16 cellular contexts compared by ENCODE assay signal in the genomic region with DNA sequence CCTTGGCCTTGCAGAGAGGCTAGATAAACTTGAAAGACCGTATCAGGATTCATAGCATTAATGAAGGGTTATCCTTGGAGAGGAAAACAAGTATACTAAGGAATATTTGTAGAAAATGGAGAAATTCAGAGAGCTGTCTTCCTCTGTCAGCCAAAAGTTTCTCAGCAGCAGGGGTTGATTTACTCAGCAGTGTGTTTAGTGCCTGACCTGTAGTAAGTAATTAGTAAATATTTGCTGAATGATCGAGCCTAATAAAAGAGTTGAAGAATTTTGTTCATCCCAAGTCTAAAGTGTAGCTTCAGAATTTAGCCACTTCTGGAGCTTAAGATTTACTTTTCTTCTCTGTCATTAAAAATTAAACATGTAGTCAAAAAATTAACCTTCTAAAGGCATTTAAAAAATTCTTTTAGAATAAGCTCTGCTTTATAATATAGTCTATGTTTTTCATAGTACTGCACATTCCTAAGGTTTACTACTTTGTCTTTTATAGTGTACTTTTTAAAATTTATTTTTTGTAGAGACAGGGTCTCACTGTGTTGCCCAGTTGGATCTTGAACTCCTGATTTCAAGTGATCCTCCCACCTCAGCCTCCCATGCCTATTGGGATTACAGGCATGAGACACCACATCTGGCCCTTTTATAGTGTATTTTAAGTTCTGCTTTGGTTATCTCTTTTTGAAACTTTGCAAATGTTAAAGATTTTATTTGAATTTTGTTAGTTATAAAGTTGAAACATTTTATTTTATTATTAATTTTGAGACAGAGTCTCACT.
A peak's percentile ranks its signal among the peaks of the same experiment; 100 is the strongest.
DNase-seq lines count a peak whose midpoint lies in the region; ATAC-seq, FAIRE-seq and TF ChIP-seq lines count a peak whose summit lies in the region.
"Had no signal": no experiment of that assay in that cellular context is flagged by ENCODE, and none has a peak within 500 bp of the region (broad histone marks: within the 10 kb centered on the region; RNA-seq: fewer than 3 reads in every experiment).

No MANE protein-coding gene starts in this region.

- H3K27ac ChIP-seq in PC-3 (ENCODE audit: low read length), result no peak overlapping the region
- H3K27ac ChIP-seq in H1 (ENCODE audit: low read depth, low read length), result no peak overlapping the region
- H3K27ac ChIP-seq in HepG2 (ENCODE audit: extremely low read length, insufficient read depth, low read length), result no peak overlapping the region
- no peak overlapping the region for H3K27ac ChIP-seq in PC-9
- H3K27ac ChIP-seq: 22Rv1, BLaER1 had no signal

- H4K5ac ChIP-seq in H1 (ENCODE audit: insufficient read length, low read depth, low read length), result no peak overlapping the region

- intact Hi-C loops in PC-3 (cut with micrococcal nuclease) (no loop called here), HepG2 (cut with micrococcal nuclease; ENCODE audit: unreplicated experiment) (no loop called here), PC-9 (cut with micrococcal nuclease; ENCODE audit: unreplicated experiment) (no loop called here)

- no peak overlapping the region for H2BK12ac ChIP-seq in H1 (ENCODE audit: low read depth, low read length)

- BruUV-seq in PC-3 (replicated peaks; lab: Mats Ljungman, UMichigan) (no TSS peak), HepG2 (replicated peaks; lab: Mats Ljungman, UMichigan) (no TSS peak), PC-9 (replicated peaks; lab: Mats Ljungman, UMichigan) (no TSS peak)

- H4K8ac ChIP-seq in H1 (ENCODE audit: extremely low read depth, insufficient read depth, low read length), result no peak overlapping the region

- DNase-seq in PC-3 (peak; percentile 47), H1 (ENCODE audit: low read depth in 1 of 2, low spot score in 2 of 2) (no peak), HepG2 (ENCODE audit: low spot score) (no peak), NCI-H1417 treated with DMSO at 0.1 percent for 48 hours (lab: John Stamatoyannopoulos, UW) (no peak), PC-9 (no peak)
- DNase-seq: CD4-positive, alpha-beta memory T cell; DMS153; DMS79; GOT3; H9 had no signal

- H3K4me3 ChIP-seq in PC-3 (ENCODE audit: low read length) (no peak overlapping the region), H1 (ENCODE audit: extremely low read depth in 1 of 4, insufficient read depth in 2 of 4, low read depth in 3 of 4, low read length in 4 of 4) (no peak overlapping the region), HepG2 (replicated peaks in 1 of 3; ENCODE audit: insufficient read depth in 1 of 3, low read depth in 2 of 3, low read length in 3 of 3) (no peak overlapping the region), PC-9 (no peak overlapping the region)
- H3K4me3 ChIP-seq: BLaER1, GM12878 had no signal

- TF ChIP-seq RAD21 in H1 (IDR thresholded peaks at IDR 0.05 in 1 of 2, conservative IDR thresholded peaks at IDR 0.05 in 1 of 2; ENCODE audit: low read depth in 2 of 2, low read length in 2 of 2), result no peak
- no peak for TF ChIP-seq RAD21 in HepG2 (CRISPR knock-in tag; IDR thresholded peaks at IDR 0.05)

- H3K9me2 ChIP-seq in PC-3 (replicated peaks; ENCODE audit: low read length) (no peaks in the 10 kb centered on the region), PC-9 (ENCODE audit: insufficient read depth) (no peaks in the 10 kb centered on the region)

- H2BK5ac ChIP-seq in H1 (ENCODE audit: low read depth, low read length), result no peak overlapping the region

- H3K79me1 ChIP-seq in H1 (ENCODE audit: low read depth, low read length), result no peaks in the 10 kb centered on the region; the same call in 1 of the 2 replicates

- H2AK5ac ChIP-seq in H1 (ENCODE audit: low read depth, low read length), result no peak overlapping the region

- H2AFZ ChIP-seq in PC-3 (ENCODE audit: low read length) (no peak overlapping the region), H1 (ENCODE audit: low read length) (no peak overlapping the region), HepG2 (ENCODE audit: low read length) (no peak overlapping the region), PC-9 (no peak overlapping the region)

- no peak overlapping the region for H3K56ac ChIP-seq in H1 (replicated peaks; ENCODE audit: insufficient read length, low read depth, low read length)

- H3K23ac ChIP-seq in H1 (ENCODE audit: insufficient read length), result no peak overlapping the region

- H3K36me3 ChIP-seq in PC-3 (ENCODE audit: low read depth, low read length), result peaks cover 12% of the 10 kb centered on the region; the same call in 1 of the 2 replicates
- no peaks in the 10 kb centered on the region for H3K36me3 ChIP-seq in H1 (ENCODE audit: control insufficient read depth in 2 of 4, insufficient read depth in 4 of 4, low read length in 3 of 4)
- peaks cover 0 to 7% of the 10 kb centered on the region in 2 experiments; a peak in 2 of 5 replicates for H3K36me3 ChIP-seq in HepG2 (replicated peaks in 1 of 2; ENCODE audit: control insufficient read depth in 1 of 2, insufficient read depth in 2 of 2, low read length in 2 of 2)
- no peaks in the 10 kb centered on the region for H3K36me3 ChIP-seq in PC-9 (ENCODE audit: low read depth)

- no peak overlapping the region for H4K91ac ChIP-seq in H1 (replicated peaks; ENCODE audit: insufficient read length, low read length)

- TF ChIP-seq EP300 in H1 (IDR thresholded peaks at IDR 0.05; ENCODE audit: borderline replicate concordance in 1 of 2, low read depth in 2 of 2, low read length in 2 of 2) (no peak), HepG2 (IDR thresholded peaks at IDR 0.05; ENCODE audit: low read depth in 2 of 2, low read length in 2 of 2) (no peak), HepG2 (CRISPR knock-in tag; IDR thresholded peaks at IDR 0.05; ENCODE audit: borderline replicate concordance) (no peak)

- H3K27me3 ChIP-seq in PC-3 (ENCODE audit: low read length) (no peaks in the 10 kb centered on the region), H1 (replicated peaks in 1 of 4; ENCODE audit: control insufficient read depth in 3 of 4, extremely low read depth in 1 of 4, insufficient read depth in 3 of 4, low read length in 3 of 4) (no peaks in the 10 kb centered on the region), HepG2 (ENCODE audit: control insufficient read depth in 1 of 2, insufficient read depth in 2 of 2, low read length in 2 of 2) (no peaks in the 10 kb centered on the region), PC-9 (ENCODE audit: insufficient read depth, low read depth) (no peaks in the 10 kb centered on the region)
- H3K27me3 ChIP-seq: BLaER1 had no signal

- no peak overlapping the region for H3K14ac ChIP-seq in H1 (ENCODE audit: insufficient read length)

- no peak overlapping the region for H2BK20ac ChIP-seq in H1 (ENCODE audit: low read length)

- CTCF ChIA-PET in PC-3 (lab: Charles Lee), result no interaction called here
- CTCF ChIA-PET in H1 (lab: Charles Lee; ENCODE audit: partially characterized antibody), result interaction anchor here (0.7 kb wide), 1 partner anchor 111 kb away, joined by 3 read pairs; no protein-coding TSS in a partner anchor
- CTCF ChIA-PET in HepG2 (lab: Yijun Ruan, JAX; ENCODE audit: low intra/inter-chr PET ratio, low total read pairs), result no interaction called here
- CTCF ChIA-PET in PC-9 (lab: Charles Lee), result no interaction called here

- ATAC-seq in PC-3 (peak; percentile 95), HepG2 (no peak), GM19463 (IDR thresholded peaks at IDR 0.05; ENCODE audit: unreplicated experiment) (no peak), GM19397 (IDR thresholded peaks at IDR 0.05; ENCODE audit: unreplicated experiment) (no peak)
- ATAC-seq: GM12878 had no signal

- no peak for TF ChIP-seq POLR2A in H1 (IDR thresholded peaks at IDR 0.05; ENCODE audit: control extremely low read depth in 1 of 2, low read depth in 2 of 2, low read length in 2 of 2)
- no peak for TF ChIP-seq POLR2A in HepG2 (IDR thresholded peaks at IDR 0.05; ENCODE audit: insufficient read depth in 1 of 2, low read depth in 2 of 2, low read length in 2 of 2)

- H2BK15ac ChIP-seq in H1 (ENCODE audit: low read length), result no peak overlapping the region

- H3K4me2 ChIP-seq in PC-3 (ENCODE audit: low read length) (0 out of 2 replicates have a peak overlapping the region, but pooled peaks have one; percentile 14), H1 (ENCODE audit: insufficient read depth in 1 of 2, low read depth in 2 of 2, low read length in 2 of 2) (no peak overlapping the region), HepG2 (ENCODE audit: low read depth, low read length) (no peak overlapping the region), PC-9 (no peak overlapping the region)
- H3K4me2 ChIP-seq: BLaER1 had no signal

- H4K20me1 ChIP-seq in PC-3 (ENCODE audit: low read length), result no peaks in the 10 kb centered on the region
- no peaks in the 10 kb centered on the region for H4K20me1 ChIP-seq in H1 (replicated peaks in 1 of 2; ENCODE audit: control insufficient read depth in 1 of 2, insufficient read depth in 2 of 2, low read length in 2 of 2)
- H4K20me1 ChIP-seq in HepG2 (ENCODE audit: insufficient read depth, low read length), result no peaks in the 10 kb centered on the region
- no peaks in the 10 kb centered on the region for H4K20me1 ChIP-seq in PC-9 (ENCODE audit: insufficient read depth)
- H4K20me1 ChIP-seq: BLaER1 had no signal

- in situ Hi-C loops in HepG2 (cut with HindIII; ENCODE audit: extremely low pct_ligation_motif_present, low pct_unique_long_range_greater_than_20kb), result no loop called here

- H3K9me3 ChIP-seq in PC-3 (ENCODE audit: low read length), result no peaks in the 10 kb centered on the region
- H3K9me3 ChIP-seq in H1 (ENCODE audit: insufficient read depth in 2 of 2, low read depth in 1 of 2, low read length in 1 of 2), result no peaks in the 10 kb centered on the region
- no peaks in the 10 kb centered on the region for H3K9me3 ChIP-seq in HepG2 (ENCODE audit: low read length)
- H3K9me3 ChIP-seq in PC-9 (ENCODE audit: insufficient read depth, low read depth), result no peaks in the 10 kb centered on the region

- no peak for TF ChIP-seq CTCF in PC-3 (conservative IDR thresholded peaks at IDR 0.05; ENCODE audit: low read depth, low read length)
- TF ChIP-seq CTCF in H1 (IDR thresholded peaks at IDR 0.05; ENCODE audit: control extremely low read depth in 1 of 3, insufficient read depth in 1 of 3, low read depth in 1 of 3, low read length in 3 of 3), result no peak
- TF ChIP-seq CTCF in HepG2 (CRISPR knock-in tag; IDR thresholded peaks at IDR 0.05), result no peak
- TF ChIP-seq CTCF in PC-9 (conservative IDR thresholded peaks at IDR 0.05), result no peak

- H3K79me2 ChIP-seq in PC-3 (ENCODE audit: low read length), result no peaks in the 10 kb centered on the region
- H3K79me2 ChIP-seq in H1 (ENCODE audit: control insufficient read depth in 1 of 2, insufficient read depth in 2 of 2, low read length in 2 of 2), result no peaks in the 10 kb centered on the region
- no peaks in the 10 kb centered on the region for H3K79me2 ChIP-seq in HepG2 (ENCODE audit: insufficient read depth, low read length)
- H3K79me2 ChIP-seq in PC-9 (ENCODE audit: low read depth), result no peaks in the 10 kb centered on the region

- POLR2A ChIA-PET in PC-3 (lab: Charles Lee; ENCODE audit: unreplicated experiment), result no interaction called here
- POLR2A ChIA-PET in H1 (lab: Charles Lee; ENCODE audit: partially characterized antibody), result no interaction called here
- POLR2A ChIA-PET in HepG2 (lab: Yijun Ruan, JAX), result no interaction called here
- POLR2A ChIA-PET in PC-9 (lab: Charles Lee; ENCODE audit: unreplicated experiment), result no interaction called here

- H3F3A ChIP-seq in PC-3 (ENCODE audit: low read length, unreplicated experiment) (no peaks in the 10 kb centered on the region), PC-9 (ENCODE audit: insufficient read depth, low read depth) (no peaks in the 10 kb centered on the region)

- WGBS in H1 (ENCODE audit: extremely low coverage in 1 of 2, insufficient coverage in 1 of 2, insufficient read length in 1 of 2, insufficient replicate concordance in 2 of 2, low coverage in 1 of 2, low lambda C conversion rate in 2 of 2, missing lambda C conversion rate in 1 of 2), 2 experiments, result 87% methylated on average over 2 of the region's 2 CpGs; no CpG with 5 or more reads in 1 of the 2 experiments
- 71% methylated on average over 2 of the region's 2 CpGs for WGBS in HepG2 (ENCODE audit: low lambda C conversion rate)

- no peak overlapping the region for H2BK120ac ChIP-seq in H1 (replicated peaks; ENCODE audit: low read depth, low read length)

- H3K4ac ChIP-seq in H1 (replicated peaks; ENCODE audit: insufficient read length, low read depth, low read length), result no peak overlapping the region

- FAIRE-seq in A204.1 (lab: Jason Lieb, UNC), result peak; percentile 9
- no peak for FAIRE-seq in H1 (lab: Jason Lieb, UNC)
- FAIRE-seq in HepG2 (lab: Jason Lieb, UNC), result no peak
- FAIRE-seq: GM12878 had no signal

- no peaks in the 10 kb centered on the region for H3K23me2 ChIP-seq in H1 (ENCODE audit: low read depth, low read length)

- H3K4me1 ChIP-seq in PC-3 (ENCODE audit: insufficient read depth, low read length), result peaks cover 12% of the 10 kb centered on the region; the same call in 1 of the 2 replicates
- no peaks in the 10 kb centered on the region for H3K4me1 ChIP-seq in H1 (replicated peaks in 1 of 4; ENCODE audit: control insufficient read depth in 3 of 4, insufficient read depth in 4 of 4, low read length in 3 of 4)
- H3K4me1 ChIP-seq in HepG2 (ENCODE audit: insufficient read depth, low read length), result no peaks in the 10 kb centered on the region
- no peaks in the 10 kb centered on the region for H3K4me1 ChIP-seq in PC-9 (replicated peaks; ENCODE audit: insufficient read depth)
- H3K4me1 ChIP-seq: BLaER1 had no signal

- H3K18ac ChIP-seq in H1 (ENCODE audit: extremely low read depth, low read length), result no peak overlapping the region

- no peak overlapping the region for H3K9ac ChIP-seq in PC-3 (ENCODE audit: low read length)
- no peak overlapping the region for H3K9ac ChIP-seq in H1 (replicated peaks in 1 of 4; ENCODE audit: extremely low read depth in 1 of 4, low read depth in 3 of 4, low read length in 3 of 4)
- H3K9ac ChIP-seq in HepG2 (ENCODE audit: insufficient read depth, low read depth, low read length), result no peak overlapping the region
- H3K9ac ChIP-seq: BLaER1 had no signal
